Comparison of ENCODE assay signal across 18 cellular contexts in genomic region chr11:346529-346928, GRCh38. TPM values are rescaled to one million over a fixed set of nuclear protein-coding genes. Genes with fewer than 3 reads are reported as not detected.
DNase-seq lines count a peak whose midpoint lies in the region; ATAC-seq and TF ChIP-seq lines count a peak whose summit lies in the region.
"Had no signal": no experiment of that assay in that cellular context is flagged by ENCODE, and none has a peak within 500 bp of the region (broad histone marks: within the 10 kb centered on the region; RNA-seq: fewer than 3 reads in every experiment).

No MANE protein-coding gene starts in this region.

- intact Hi-C loops in posterior vena cava (cut with DNase I) (no loop called here), spleen (cut with DNase I; ENCODE audit: low total_unique reads) (no loop called here), left colon (cut with DNase I, micrococcal nuclease) (no loop called here)

- no peak overlapping the region for H3K27ac ChIP-seq in spleen
- H3K27ac ChIP-seq: 22Rv1, A549, C4-2B had no signal

- peaks cover 0 to 38% (median 26%) of the 10 kb centered on the region in 6 donors for H3K4me1 ChIP-seq in spleen
- H3K4me1 ChIP-seq: A549 had no signal

- no peaks in the 10 kb centered on the region for H3K9me3 ChIP-seq in spleen
- H3K9me3 ChIP-seq: A549, Caco-2 had no signal

- DNase-seq in activated naive CD8-positive, alpha-beta T cell treated with anti-CD3 and anti-CD28 coated beads, Interleukin-2, amount 10 ng/mL, durations not matched to agents 7 days and 5 days, result peak; percentile 7
- no peak for DNase-seq in activated naive CD8-positive, alpha-beta T cell treated with anti-CD3 and anti-CD28 coated beads, Interleukin-2, amount 50 U/mL, for 24 hours
- no peak for DNase-seq in immature natural killer cell
- DNase-seq in posterior vena cava (ENCODE audit: low spot score), result peak; percentile 15
- DNase-seq in spleen, result peak; percentile 15
- no peak for DNase-seq in NCI-H2196 (lab: John Stamatoyannopoulos, UW; ENCODE audit: unreplicated experiment)
- no peak for DNase-seq in left colon
- no peak for DNase-seq in NCI-H2029 (lab: John Stamatoyannopoulos, UW)
- DNase-seq: AML-193; Caco-2; CD4-positive, alpha-beta T cell; HCEC 1CT; HFFc6 had no signal

- no peaks in the 10 kb centered on the region for H3K9me3 Mint-ChIP-seq in activated naive CD8-positive, alpha-beta T cell treated with anti-CD3 and anti-CD28 coated beads, Interleukin-2, amount 10 ng/mL, durations not matched to agents 7 days and 5 days
- H3K9me3 Mint-ChIP-seq in activated naive CD8-positive, alpha-beta T cell treated with anti-CD3 and anti-CD28 coated beads, Interleukin-2, amount 50 U/mL, for 24 hours, result no peaks in the 10 kb centered on the region
- no peaks in the 10 kb centered on the region for H3K9me3 Mint-ChIP-seq in immature natural killer cell
- H3K9me3 Mint-ChIP-seq: CD4-positive, alpha-beta T cell; HFFc6 had no signal

- no peak overlapping the region for H3K4me3 ChIP-seq in spleen
- H3K4me3 ChIP-seq: A549, GM23338 had no signal

- 87 to 99% (median 92%) methylated on average over 3 of the region's 3 CpGs for WGBS in spleen, 5 donors

- no peaks in the 10 kb centered on the region for H3K27me3 Mint-ChIP-seq in activated naive CD8-positive, alpha-beta T cell treated with anti-CD3 and anti-CD28 coated beads, Interleukin-2, amount 10 ng/mL, durations not matched to agents 7 days and 5 days
- H3K27me3 Mint-ChIP-seq in activated naive CD8-positive, alpha-beta T cell treated with anti-CD3 and anti-CD28 coated beads, Interleukin-2, amount 50 U/mL, for 24 hours, result no peaks in the 10 kb centered on the region
- H3K27me3 Mint-ChIP-seq in immature natural killer cell (ENCODE audit: low read depth in 3 of 3), result peaks cover 4 to 11% (median 4%) of the 10 kb centered on the region in 3 donors
- H3K27me3 Mint-ChIP-seq: CD4-positive, alpha-beta T cell had no signal

- no peak for TF ChIP-seq CTCF in spleen (IDR thresholded peaks at IDR 0.05 in 8 of 11, conservative IDR thresholded peaks at IDR 0.05 in 3 of 11)

- H3K4me3 Mint-ChIP-seq in activated naive CD8-positive, alpha-beta T cell treated with anti-CD3 and anti-CD28 coated beads, Interleukin-2, amount 10 ng/mL, durations not matched to agents 7 days and 5 days, result no peak overlapping the region
- H3K4me3 Mint-ChIP-seq in activated naive CD8-positive, alpha-beta T cell treated with anti-CD3 and anti-CD28 coated beads, Interleukin-2, amount 50 U/mL, for 24 hours, result no peak overlapping the region
- H3K4me3 Mint-ChIP-seq in immature natural killer cell, result no peak overlapping the region
- H3K4me3 Mint-ChIP-seq: CD4-positive, alpha-beta T cell; GM23338; HFFc6 had no signal

- no peak overlapping the region for H3K27ac Mint-ChIP-seq in activated naive CD8-positive, alpha-beta T cell treated with anti-CD3 and anti-CD28 coated beads, Interleukin-2, amount 10 ng/mL, durations not matched to agents 7 days and 5 days
- H3K27ac Mint-ChIP-seq in activated naive CD8-positive, alpha-beta T cell treated with anti-CD3 and anti-CD28 coated beads, Interleukin-2, amount 50 U/mL, for 24 hours, result no peak overlapping the region
- peak overlapping the region in 4 of 6 donors; percentile 17 to 76 (median 32) for H3K27ac Mint-ChIP-seq in immature natural killer cell
- H3K27ac Mint-ChIP-seq: CD4-positive, alpha-beta T cell; GM23338; HFFc6 had no signal

- no peak for TF ChIP-seq POLR2A in spleen (IDR thresholded peaks at IDR 0.05)

- H3K36me3 Mint-ChIP-seq in activated naive CD8-positive, alpha-beta T cell treated with anti-CD3 and anti-CD28 coated beads, Interleukin-2, amount 10 ng/mL, durations not matched to agents 7 days and 5 days, result peaks cover 2% of the 10 kb centered on the region
- H3K36me3 Mint-ChIP-seq in activated naive CD8-positive, alpha-beta T cell treated with anti-CD3 and anti-CD28 coated beads, Interleukin-2, amount 50 U/mL, for 24 hours (ENCODE audit: low read depth), result no peaks in the 10 kb centered on the region
- H3K36me3 Mint-ChIP-seq in immature natural killer cell, result no peaks in the 10 kb centered on the region

- H3K4me1 Mint-ChIP-seq in activated naive CD8-positive, alpha-beta T cell treated with anti-CD3 and anti-CD28 coated beads, Interleukin-2, amount 10 ng/mL, durations not matched to agents 7 days and 5 days, result peaks cover 20% of the 10 kb centered on the region
- H3K4me1 Mint-ChIP-seq in activated naive CD8-positive, alpha-beta T cell treated with anti-CD3 and anti-CD28 coated beads, Interleukin-2, amount 50 U/mL, for 24 hours, result peaks cover 20% of the 10 kb centered on the region
- H3K4me1 Mint-ChIP-seq in immature natural killer cell, result peaks cover 41 to 57% of the 10 kb centered on the region in 2 donors

- no peak for ATAC-seq in activated naive CD8-positive, alpha-beta T cell treated with anti-CD3 and anti-CD28 coated beads, Interleukin-2, amount 10 ng/mL, durations not matched to agents 7 days and 5 days (ENCODE audit: low read depth)
- no peak for ATAC-seq in activated naive CD8-positive, alpha-beta T cell treated with anti-CD3 and anti-CD28 coated beads, Interleukin-2, amount 50 U/mL, for 24 hours
- no peak for ATAC-seq in left colon
- ATAC-seq: A549, GM23338 had no signal

- H3K27me3 ChIP-seq in spleen (replicated peaks in 1 of 7), result no peaks in the 10 kb centered on the region

- POLR2A ChIA-PET in activated naive CD8-positive, alpha-beta T cell treated with anti-CD3 and anti-CD28 coated beads, Interleukin-2, amount 10 ng/mL, durations not matched to agents 7 days and 5 days (lab: Charles Lee), result interaction anchor here (0.7 to 1.3 kb wide), 2 partner anchors 9 to 21 kb away, joined by 3 to 4 read pairs; no protein-coding TSS in a partner anchor

- H3K36me3 ChIP-seq in spleen, result no peaks in the 10 kb centered on the region

RNA-seq across cellular contexts. Expression of gene B4GALNT4, which starts 22.8 kb away (rescaled TPM):
- 1 to 10 TPM; 1.1 TPM for total RNA-seq in activated naive CD8-positive, alpha-beta T cell treated with anti-CD3 and anti-CD28 coated beads, Interleukin-2, amount 10 ng/mL, durations not matched to agents 7 days and 5 days
- under 1 TPM in 1 of 3 donors, not detected in 2; 0.53 TPM for polyA plus RNA-seq in immature natural killer cell
- 1 to 10 TPM in 1 of 2 donors, under 1 TPM in 1; 0.52 to 1.8 TPM for total RNA-seq in posterior vena cava
- 1 to 10 TPM in 1 of 7 donors, under 1 TPM in 4, not detected in 2; 0.17 to 1.1 (median 0.67) TPM for total RNA-seq in spleen
- 1 to 10 TPM; 1.6 to 5.2 (median 3.5) TPM for polyA plus RNA-seq in spleen
- total RNA-seq in left colon, result 1 to 10 TPM; 2.4 to 3.3 TPM

RNA-seq across cellular contexts. Expression of gene IFITM3, which starts 25.9 kb away (rescaled TPM):
- total RNA-seq in activated naive CD8-positive, alpha-beta T cell treated with anti-CD3 and anti-CD28 coated beads, Interleukin-2, amount 10 ng/mL, durations not matched to agents 7 days and 5 days, result 100 to 1,000 TPM; 258 to 267 TPM
- polyA plus RNA-seq in immature natural killer cell (100 to 1,000 TPM; 138 to 675 (median 423) TPM), spleen (100 to 1,000 TPM; 391 to 618 (median 599) TPM)
- total RNA-seq in posterior vena cava (1,000 to 10,000 TPM; 1,080 to 1,276 TPM), spleen (100 to 1,000 TPM; 314 to 942 (median 472) TPM), left colon (100 to 1,000 TPM; 118 to 136 TPM)

RNA-seq across cellular contexts. Expression of gene IFITM1, which starts 32.7 kb away (rescaled TPM):
- total RNA-seq in activated naive CD8-positive, alpha-beta T cell treated with anti-CD3 and anti-CD28 coated beads, Interleukin-2, amount 10 ng/mL, durations not matched to agents 7 days and 5 days, result 1,000 to 10,000 TPM; 1,182 to 1,374 TPM
- 1,000 to 10,000 TPM; 2,792 to 4,533 (median 3,562) TPM for polyA plus RNA-seq in immature natural killer cell
- total RNA-seq in posterior vena cava, result 100 to 1,000 TPM; 205 to 275 TPM
- 100 to 1,000 TPM; 333 to 670 (median 510) TPM for total RNA-seq in spleen
- polyA plus RNA-seq in spleen, result 100 to 1,000 TPM; 314 to 496 (median 327) TPM
- total RNA-seq in left colon, result 100 to 1,000 TPM in 1 of 2 donors, 10 to 100 TPM in 1; 85.6 to 127 TPM

RNA-seq across cellular contexts. Expression of gene IFITM2, which starts 38.9 kb away (rescaled TPM):
- 1,000 to 10,000 TPM; 1,890 to 1,949 TPM for total RNA-seq in activated naive CD8-positive, alpha-beta T cell treated with anti-CD3 and anti-CD28 coated beads, Interleukin-2, amount 10 ng/mL, durations not matched to agents 7 days and 5 days
- 1,000 to 10,000 TPM; 4,348 to 7,867 (median 6,958) TPM for polyA plus RNA-seq in immature natural killer cell
- 100 to 1,000 TPM; 647 to 724 TPM for total RNA-seq in posterior vena cava
- total RNA-seq in spleen, result 1,000 to 10,000 TPM in 4 of 7 donors, 100 to 1,000 TPM in 3; 507 to 1,635 (median 1,062) TPM
- 1,000 to 10,000 TPM in 1 of 3 donors, 100 to 1,000 TPM in 2; 680 to 1,006 (median 885) TPM for polyA plus RNA-seq in spleen
- total RNA-seq in left colon, result 100 to 1,000 TPM in 1 of 2 donors, 10 to 100 TPM in 1; 87.7 to 133 TPM

RNA-seq across cellular contexts. Expression of gene IFITM5, which starts 47.2 kb away (rescaled TPM):
- not detected for total RNA-seq in activated naive CD8-positive, alpha-beta T cell treated with anti-CD3 and anti-CD28 coated beads, Interleukin-2, amount 10 ng/mL, durations not matched to agents 7 days and 5 days
- not detected for polyA plus RNA-seq in immature natural killer cell
- total RNA-seq in posterior vena cava, result not detected
- total RNA-seq in spleen, result not detected
- not detected for polyA plus RNA-seq in spleen
- total RNA-seq in left colon, result not detected
- total RNA-seq: Caco-2; CD4-positive, alpha-beta T cell; GM23338; HFFc6 had no signal
- polyA plus RNA-seq: A549, BJ, GM23338 had no signal

Comparison
In these comparisons a context has a peak if more than half of its experiments do, and no peak if none do; other contexts are left out.
1. DNase-seq: peak in activated naive CD8-positive, alpha-beta T cell treated with anti-CD3 and anti-CD28 coated beads, Interleukin-2, amount 10 ng/mL, durations not matched to agents 7 days and 5 days (single experiment), posterior vena cava (single experiment) and spleen (single experiment); none in activated naive CD8-positive, alpha-beta T cell treated with anti-CD3 and anti-CD28 coated beads, Interleukin-2, amount 50 U/mL, for 24 hours (single experiment), immature natural killer cell (0 of 3), NCI-H2196 (single experiment), left colon (0 of 2) and NCI-H2029 (single experiment).
2. H3K27ac Mint-ChIP-seq: peak in immature natural killer cell (4 of 6); none in activated naive CD8-positive, alpha-beta T cell treated with anti-CD3 and anti-CD28 coated beads, Interleukin-2, amount 10 ng/mL, durations not matched to agents 7 days and 5 days (single experiment) and activated naive CD8-positive, alpha-beta T cell treated with anti-CD3 and anti-CD28 coated beads, Interleukin-2, amount 50 U/mL, for 24 hours (single experiment).